ENCODE assay signal across 8 cellular contexts in genomic region chr20:31722388-31723281, GRCh38. TPM values are rescaled to one million over a fixed set of nuclear protein-coding genes. Genes with fewer than 3 reads are reported as not detected.
DNase-seq lines count a peak whose midpoint lies in the region.

BCL2L1 (minus strand) TSS chr20:31722868; CDS start chr20:31722218, 650 bp downstream.

- H3K4me3 ChIP-seq in HUES6 (ENCODE audit: low read depth, low read length): peak within 1 kb of the TSS; percentile 75

- peak within 1 kb of the TSS; percentile 92 for H3K9ac ChIP-seq in HUES6 (ENCODE audit: low read length)

- H3K27ac ChIP-seq in HUES6 (ENCODE audit: low read depth, low read length): peak within 1 kb of the TSS; percentile 98
- peak within 1 kb of the TSS; percentile 100 for H3K27ac ChIP-seq in epithelial cell of prostate

- H3K4me1 ChIP-seq in HUES6 (ENCODE audit: control insufficient read depth, insufficient read depth, low read length): peaks cover 45% of the 10 kb centered on the region

- DNase-seq in NCI-H2107 treated with DMSO at 0.1 percent for 48 hours (lab: John Stamatoyannopoulos, UW; ENCODE audit: unreplicated experiment): peak; percentile 58
- DNase-seq in NCI-H2107 (lab: John Stamatoyannopoulos, UW): no peak
- peak; percentile 86 for DNase-seq in OCI-M1 (lab: John Stamatoyannopoulos, UW)
- DNase-seq in activated T-cell treated with anti-CD3 and anti-CD28 coated beads for 48 hours (ENCODE audit: low read depth): peak; percentile 69
- DNase-seq in epithelial cell of prostate (ENCODE audit: low read depth, low spot score): no peak
- DNase-seq in mucosa of gallbladder (ENCODE audit: low spot score): peak; percentile 80
- DNase-seq in stimulated activated CD8-positive, alpha-beta memory T cell treated with anti-CD3 and anti-CD28 coated beads, Interleukin-4, amount 100 ng/mL, for 48 hours: peak; percentile 85

- H3K27me3 ChIP-seq in HUES6 (ENCODE audit: control insufficient read depth, insufficient read depth, low read length): no peaks in the 10 kb centered on the region; the same call in 1 of the 2 replicates

- H3K36me3 ChIP-seq in HUES6 (ENCODE audit: control insufficient read depth, insufficient read depth, low read length): peaks cover 19% of the 10 kb centered on the region

- no peaks in the 10 kb centered on the region for H3K9me3 ChIP-seq in HUES6 (ENCODE audit: control insufficient read depth, insufficient read depth, low read depth, low read length)

RNA-seq across cellular contexts. Expression of gene BCL2L1, which starts in this region (rescaled TPM):
- 191 TPM for total RNA-seq in mucosa of gallbladder

Comparison
In these comparisons a context has a peak if more than half of its experiments do, and no peak if none do; other contexts are left out.
1. DNase-seq: peak in NCI-H2107 treated with DMSO at 0.1 percent for 48 hours (single experiment), OCI-M1 (single experiment), activated T-cell treated with anti-CD3 and anti-CD28 coated beads for 48 hours (single experiment), mucosa of gallbladder (single experiment) and stimulated activated CD8-positive, alpha-beta memory T cell treated with anti-CD3 and anti-CD28 coated beads, Interleukin-4, amount 100 ng/mL, for 48 hours (single experiment); none in NCI-H2107 (single experiment) and epithelial cell of prostate (single experiment).